ENCODE assay signal across 16 cellular contexts in genomic region chr20:34010405-34010895, GRCh38. TPM values are rescaled to one million over a fixed set of nuclear protein-coding genes. Genes with fewer than 3 reads are reported as not detected.
DNase-seq lines count a peak whose midpoint lies in the region; ATAC-seq, FAIRE-seq and TF ChIP-seq lines count a peak whose summit lies in the region.
"Had no signal": no experiment of that assay in that cellular context is flagged by ENCODE, and none has a peak within 500 bp of the region (broad histone marks: within the 10 kb centered on the region; RNA-seq: fewer than 3 reads in every experiment).

No MANE protein-coding gene starts in this region.

- no peaks in the 10 kb centered on the region for H3K36me3 ChIP-seq in CD4-positive, CD25-positive, alpha-beta regulatory T cell (ENCODE audit: control insufficient read depth, insufficient read depth, low read length)
- H3K36me3 ChIP-seq in HepG2 (replicated peaks in 1 of 2; ENCODE audit: control insufficient read depth in 1 of 2, insufficient read depth in 2 of 2, low read length in 2 of 2) = peaks cover 0 to 4% of the 10 kb centered on the region in 2 experiments; a peak in 1 of 5 replicates
- H3K36me3 ChIP-seq: tibial artery had no signal

- ATAC-seq in CD4-positive, CD25-positive, alpha-beta regulatory T cell (ENCODE audit: low read depth in 2 of 2) = no peak
- no peak for ATAC-seq in activated naive CD8-positive, alpha-beta T cell treated with anti-CD3 and anti-CD28 coated beads, Interleukin-2, amount 10 ng/mL, durations not matched to agents 7 days and 5 days (ENCODE audit: low read depth)
- no peak for ATAC-seq in HepG2

- no peak overlapping the region for H4K8ac ChIP-seq in H9 (replicated peaks; ENCODE audit: insufficient read length, low read depth, low read length)

- peak overlapping the region in 2 of 3 donors; percentile 16 to 90 for H3K27ac Mint-ChIP-seq in CD4-positive, CD25-positive, alpha-beta regulatory T cell
- peak overlapping the region; percentile 49 to 97 (median 94); a peak in 6 of 7 replicates for H3K27ac Mint-ChIP-seq in H9
- H3K27ac Mint-ChIP-seq in activated naive CD8-positive, alpha-beta T cell treated with anti-CD3 and anti-CD28 coated beads, Interleukin-2, amount 10 ng/mL, durations not matched to agents 7 days and 5 days = peak overlapping the region; percentile 8
- H3K27ac Mint-ChIP-seq: activated B cell treated with CpG ODN at 0.5 μM for 24 hours, nephron progenitor cell had no signal

- H4K5ac ChIP-seq in H9 (ENCODE audit: insufficient read length, low read depth, low read length) = no peak overlapping the region

- H3K79me1 ChIP-seq in H9 (ENCODE audit: insufficient read depth, low read depth, low read length, poor library complexity, severe bottlenecking) = no peaks in the 10 kb centered on the region

- no peak overlapping the region for H3K9ac ChIP-seq in H9 (ENCODE audit: extremely low read depth, insufficient read length, low read length)
- no peak overlapping the region for H3K9ac ChIP-seq in HepG2 (ENCODE audit: insufficient read depth, low read depth, low read length)

- no peaks in the 10 kb centered on the region for H3K9me3 ChIP-seq in CD4-positive, CD25-positive, alpha-beta regulatory T cell (ENCODE audit: control insufficient read depth in 2 of 2, low read length in 2 of 2)
- H3K9me3 ChIP-seq in H9 (ENCODE audit: control insufficient read depth, low read depth, low read length) (no peaks in the 10 kb centered on the region), HepG2 (ENCODE audit: low read length) (no peaks in the 10 kb centered on the region)
- H3K9me3 ChIP-seq: Caco-2, tibial artery had no signal

- H3K4me1 ChIP-seq in CD4-positive, CD25-positive, alpha-beta regulatory T cell (ENCODE audit: control insufficient read depth, insufficient read depth, low read length, poor library complexity, severe bottlenecking) = peaks cover 73% of the 10 kb centered on the region
- H3K4me1 ChIP-seq in H9 (ENCODE audit: insufficient read depth, low read length) = peaks cover 7% of the 10 kb centered on the region; the same call in 1 of the 2 replicates
- peaks cover 96% of the 10 kb centered on the region for H3K4me1 ChIP-seq in HepG2 (ENCODE audit: insufficient read depth, low read length)

- H3K27me3 ChIP-seq in CD4-positive, CD25-positive, alpha-beta regulatory T cell (ENCODE audit: control insufficient read depth, insufficient read depth, low read length) = no peaks in the 10 kb centered on the region
- no peaks in the 10 kb centered on the region for H3K27me3 ChIP-seq in H9 (ENCODE audit: insufficient read depth, low read length)
- no peaks in the 10 kb centered on the region for H3K27me3 ChIP-seq in HepG2 (ENCODE audit: control insufficient read depth in 1 of 2, insufficient read depth in 2 of 2, low read length in 2 of 2)
- H3K27me3 ChIP-seq: tibial artery had no signal

- no peaks in the 10 kb centered on the region for H3K36me3 Mint-ChIP-seq in CD4-positive, CD25-positive, alpha-beta regulatory T cell
- H3K36me3 Mint-ChIP-seq in H9 (ENCODE audit: insufficient read depth in 1 of 3, low read depth in 3 of 3) = peaks cover 1 to 7% (median 4%) of the 10 kb centered on the region in 3 experiments; a peak in 4 of 7 replicates
- peaks cover 17% of the 10 kb centered on the region for H3K36me3 Mint-ChIP-seq in activated naive CD8-positive, alpha-beta T cell treated with anti-CD3 and anti-CD28 coated beads, Interleukin-2, amount 10 ng/mL, durations not matched to agents 7 days and 5 days

- TF ChIP-seq POLR2A in HepG2 (IDR thresholded peaks at IDR 0.05; ENCODE audit: insufficient read depth in 1 of 2, low read depth in 2 of 2, low read length in 2 of 2) = no peak

- H2AFZ ChIP-seq in H9 (ENCODE audit: low read length) (no peak overlapping the region), HepG2 (ENCODE audit: low read length) (no peak overlapping the region)

- H3K56ac ChIP-seq in H9 (ENCODE audit: insufficient read length, low read depth, low read length) = no peak overlapping the region

- peak overlapping the region; percentile 28 for H3K4me2 ChIP-seq in H9 (ENCODE audit: insufficient read depth, insufficient read length, low read length)
- no peak overlapping the region for H3K4me2 ChIP-seq in HepG2 (ENCODE audit: low read depth, low read length)

- in situ Hi-C loops in HepG2 (cut with HindIII; ENCODE audit: extremely low pct_ligation_motif_present, low pct_unique_long_range_greater_than_20kb) = no loop called here

- H3K79me2 ChIP-seq in H9 (ENCODE audit: insufficient read depth, low read length) (peaks cover 19% of the 10 kb centered on the region; the same call in 1 of the 2 replicates), HepG2 (ENCODE audit: insufficient read depth, low read length) (peaks cover 98% of the 10 kb centered on the region)

- H2BK120ac ChIP-seq in H9 (ENCODE audit: low read depth, low read length, poor library complexity, severe bottlenecking) = no peak overlapping the region

- H3K4ac ChIP-seq in H9 (ENCODE audit: low read depth, low read length) = no peak overlapping the region

- no peak overlapping the region for H2BK15ac ChIP-seq in H9 (ENCODE audit: low read depth, low read length)

- no peak overlapping the region for H2BK5ac ChIP-seq in H9 (ENCODE audit: insufficient read length, low read length)

- H3K27me3 Mint-ChIP-seq in CD4-positive, CD25-positive, alpha-beta regulatory T cell = no peaks in the 10 kb centered on the region
- H3K27me3 Mint-ChIP-seq in H9 (ENCODE audit: low read depth) = no peaks in the 10 kb centered on the region
- no peaks in the 10 kb centered on the region for H3K27me3 Mint-ChIP-seq in activated naive CD8-positive, alpha-beta T cell treated with anti-CD3 and anti-CD28 coated beads, Interleukin-2, amount 10 ng/mL, durations not matched to agents 7 days and 5 days
- H3K27me3 Mint-ChIP-seq: activated B cell treated with CpG ODN at 0.5 μM for 24 hours had no signal

- no peak overlapping the region for H2BK20ac ChIP-seq in H9 (ENCODE audit: low read depth, low read length, poor library complexity, severe bottlenecking)

- H2BK12ac ChIP-seq in H9 (ENCODE audit: insufficient read length, low read depth, low read length) = no peak overlapping the region

- H3K27ac ChIP-seq in CD4-positive, CD25-positive, alpha-beta regulatory T cell (ENCODE audit: insufficient read depth, low read length, poor library complexity, severe bottlenecking) = no peak overlapping the region
- peak overlapping the region; percentile 35 for H3K27ac ChIP-seq in H9 (ENCODE audit: insufficient read length, low read depth, low read length)
- H3K27ac ChIP-seq in HepG2 (ENCODE audit: extremely low read length, insufficient read depth, low read length) = peak overlapping the region; percentile 7
- H3K27ac ChIP-seq: HL-60, tibial artery had no signal

- no peak overlapping the region for H2AK5ac ChIP-seq in H9 (ENCODE audit: insufficient read length, low read length)

- H3T11ph ChIP-seq in H9 (ENCODE audit: low read length) = no peak overlapping the region

- H3K23ac ChIP-seq in H9 (ENCODE audit: insufficient read length, low read depth, low read length) = no peak overlapping the region

- intact Hi-C loops in HepG2 (cut with micrococcal nuclease; ENCODE audit: unreplicated experiment) = no loop called here

- FAIRE-seq in HepG2 (lab: Jason Lieb, UNC) = no peak
- FAIRE-seq: small intestine had no signal

- no peak overlapping the region for H3K18ac ChIP-seq in H9 (ENCODE audit: insufficient read length, low read depth, low read length)

- peak overlapping the region; percentile 13 for H3K4me3 ChIP-seq in CD4-positive, CD25-positive, alpha-beta regulatory T cell (ENCODE audit: low read depth, low read length)
- no peak overlapping the region for H3K4me3 ChIP-seq in HepG2 (replicated peaks in 1 of 3; ENCODE audit: insufficient read depth in 1 of 3, low read depth in 2 of 3, low read length in 3 of 3)
- H3K4me3 ChIP-seq: tibial artery had no signal

- CTCF ChIA-PET in HepG2 (lab: Yijun Ruan, JAX; ENCODE audit: low intra/inter-chr PET ratio, low total read pairs) (no interaction called here), GM10248 (lab: Yijun Ruan, JAX) (interaction anchor here (0.7 to 1.7 kb wide), 4 partner anchors 8 to 96 kb away, joined by 3 to 11 read pairs (median 3); no protein-coding TSS in a partner anchor)

- BruUV-seq in HepG2 (replicated peaks; lab: Mats Ljungman, UMichigan) = no TSS peak

- no peaks in the 10 kb centered on the region for H3K23me2 ChIP-seq in H9 (ENCODE audit: insufficient read length, low read depth, low read length, poor library complexity, severe bottlenecking)

- no peak overlapping the region for H4K91ac ChIP-seq in H9 (ENCODE audit: insufficient read length, low read depth, low read length)

- no peak for DNase-seq in CD4-positive, CD25-positive, alpha-beta regulatory T cell
- DNase-seq in H9 (peak; percentile 51), HepG2 (ENCODE audit: low spot score) (no peak), activated gamma-delta T cell treated with Interleukin-2 at 50 U/mL for 16 hours (no peak), COLO829 (ENCODE audit: low spot score) (no peak), GM10248 (ENCODE audit: extremely low spot score) (no peak)
- no peak for DNase-seq in activated naive CD8-positive, alpha-beta T cell treated with anti-CD3 and anti-CD28 coated beads, Interleukin-2, amount 10 ng/mL, durations not matched to agents 7 days and 5 days
- DNase-seq in activated CD4-positive, CD25-positive, alpha-beta regulatory T cell treated with anti-CD3 and anti-CD28 coated beads, Interleukin-2, amount 50 U/mL, for 72 hours = no peak
- DNase-seq: activated B cell treated with CpG ODN at 0.5 μM for 24 hours, Caco-2, islet precursor cell, NCI-H1105 treated with DMSO at 0.1 percent for 48 hours, nephron progenitor cell, small intestine, tibial artery had no signal

- peaks cover 51 to 93% (median 82%) of the 10 kb centered on the region in 4 donors for H3K4me1 Mint-ChIP-seq in CD4-positive, CD25-positive, alpha-beta regulatory T cell
- H3K4me1 Mint-ChIP-seq in H9 = peaks cover 68 to 75% of the 10 kb centered on the region in 2 experiments
- H3K4me1 Mint-ChIP-seq in activated naive CD8-positive, alpha-beta T cell treated with anti-CD3 and anti-CD28 coated beads, Interleukin-2, amount 10 ng/mL, durations not matched to agents 7 days and 5 days = peaks cover 50% of the 10 kb centered on the region

- TF ChIP-seq EP300 in HepG2 (IDR thresholded peaks at IDR 0.05; ENCODE audit: low read depth in 2 of 2, low read length in 2 of 2) (no peak), HepG2 (CRISPR knock-in tag; IDR thresholded peaks at IDR 0.05; ENCODE audit: borderline replicate concordance) (no peak)

- peak overlapping the region in 3 of 4 donors; percentile 4 to 39 (median 22) for H3K4me3 Mint-ChIP-seq in CD4-positive, CD25-positive, alpha-beta regulatory T cell
- peak overlapping the region; percentile 21 to 49; a peak in 4 of 5 replicates for H3K4me3 Mint-ChIP-seq in H9
- H3K4me3 Mint-ChIP-seq in activated naive CD8-positive, alpha-beta T cell treated with anti-CD3 and anti-CD28 coated beads, Interleukin-2, amount 10 ng/mL, durations not matched to agents 7 days and 5 days = no peak overlapping the region
- H3K4me3 Mint-ChIP-seq: activated B cell treated with CpG ODN at 0.5 μM for 24 hours, nephron progenitor cell had no signal

- no peaks in the 10 kb centered on the region for H4K20me1 ChIP-seq in H9 (ENCODE audit: control insufficient read depth, insufficient read depth, insufficient read length)
- H4K20me1 ChIP-seq in HepG2 (ENCODE audit: insufficient read depth, low read length) = peaks cover 40% of the 10 kb centered on the region

- TF ChIP-seq RAD21 in HepG2 (CRISPR knock-in tag; IDR thresholded peaks at IDR 0.05) = no peak

- no peak for TF ChIP-seq CTCF in H9 (conservative IDR thresholded peaks at IDR 0.05)
- TF ChIP-seq CTCF in HepG2 (CRISPR knock-in tag; IDR thresholded peaks at IDR 0.05) = no peak
- no peak for TF ChIP-seq CTCF in GM10248 (IDR thresholded peaks at IDR 0.05; ENCODE audit: control extremely low read depth, extremely low read depth, low read depth, missing control alignments)

- WGBS in H9 (ENCODE audit: extremely low coverage, insufficient read length, low lambda C conversion rate) = no CpG with 5 or more reads among the region's 2 CpGs
- WGBS in HepG2 (ENCODE audit: low lambda C conversion rate) = 97% methylated on average over 2 of the region's 2 CpGs

- no peak overlapping the region for H3K14ac ChIP-seq in H9 (ENCODE audit: insufficient read depth, low read length)

- POLR2A ChIA-PET in activated naive CD8-positive, alpha-beta T cell treated with anti-CD3 and anti-CD28 coated beads, Interleukin-2, amount 10 ng/mL, durations not matched to agents 7 days and 5 days (lab: Charles Lee) = interaction anchor here (0.5 to 1.6 kb wide), 3 partner anchors 17 to 160 kb away, joined by 3 to 7 read pairs (median 3); partner anchors contain the start of genes EIF2S2 and RALY
- POLR2A ChIA-PET in HepG2 (lab: Yijun Ruan, JAX) (interaction anchor here (12.7 kb wide), 1 partner anchor 17 kb away, joined by 315 read pairs; the partner anchor contains the start of gene RALY), GM10248 (lab: Yijun Ruan, JAX) (no interaction called here)

- no peaks in the 10 kb centered on the region for H3K9me3 Mint-ChIP-seq in CD4-positive, CD25-positive, alpha-beta regulatory T cell
- H3K9me3 Mint-ChIP-seq in H9 = no peaks in the 10 kb centered on the region
- no peaks in the 10 kb centered on the region for H3K9me3 Mint-ChIP-seq in activated naive CD8-positive, alpha-beta T cell treated with anti-CD3 and anti-CD28 coated beads, Interleukin-2, amount 10 ng/mL, durations not matched to agents 7 days and 5 days
- H3K9me3 Mint-ChIP-seq: activated B cell treated with CpG ODN at 0.5 μM for 24 hours had no signal

RNA-seq across cellular contexts. Expression of gene RALY, which starts 16.7 kb away (rescaled TPM):
- 170 TPM for total RNA-seq in CD4-positive, CD25-positive, alpha-beta regulatory T cell
- 100 to 1,000 TPM; 160 to 216 (median 194) TPM for polyA plus RNA-seq in CD4-positive, CD25-positive, alpha-beta regulatory T cell
- total RNA-seq in H9 (2021) = 199 and 207 TPM in 2 replicates
- 100 to 1,000 TPM; 188 to 190 TPM for total RNA-seq in activated naive CD8-positive, alpha-beta T cell treated with anti-CD3 and anti-CD28 coated beads, Interleukin-2, amount 10 ng/mL, durations not matched to agents 7 days and 5 days
- total RNA-seq in HepG2 (2016; rRNA removed; fragmentation: Illumina TruSeq; extraction: Trizol) = 186 and 213 TPM in 2 replicates
- 149 TPM in 2 replicates for total RNA-seq in HepG2 (2016; cell fraction: cytosol; rRNA removed; fragmentation: Illumina TruSeq; extraction: Trizol; ENCODE audit: low read depth)
- 189 and 205 TPM in 2 replicates for total RNA-seq in HepG2 (2016; cell fraction: insoluble cytoplasmic fraction; rRNA removed; fragmentation: Illumina TruSeq; extraction: Trizol)
- 212 and 253 TPM in 2 replicates for total RNA-seq in HepG2 (2016; cell fraction: membrane; rRNA removed; fragmentation: Illumina TruSeq; extraction: Trizol)
- total RNA-seq in HepG2 (2016; cell fraction: nucleus; rRNA removed; fragmentation: Illumina TruSeq; extraction: Trizol) = 108 and 117 TPM in 2 replicates
- 178 and 179 TPM in 2 replicates for polyA plus RNA-seq in HepG2 (2011; rRNA removed)
- 154 and 230 TPM in 2 replicates for polyA plus RNA-seq in HepG2 (2011; cell fraction: cytosol; rRNA removed)
- 90.5 and 93.6 TPM in 2 replicates for polyA plus RNA-seq in HepG2 (2011; cell fraction: nucleus; rRNA removed)
- 139 and 151 TPM in 2 replicates for polyA plus RNA-seq in HepG2 (2012)
- polyA plus RNA-seq in HepG2 (2016; cell fraction: cytosol; fragmentation: Illumina TruSeq; extraction: Trizol; ENCODE audit: low read depth) = 205 and 264 TPM in 2 replicates
- 400 and 432 TPM in 2 replicates for polyA plus RNA-seq in HepG2 (2016; cell fraction: insoluble cytoplasmic fraction; fragmentation: Illumina TruSeq; extraction: Trizol; ENCODE audit: low read depth)
- 287 and 342 TPM in 2 replicates for polyA plus RNA-seq in HepG2 (2016; cell fraction: membrane; fragmentation: Illumina TruSeq; extraction: Trizol; ENCODE audit: low read depth)
- 252 and 257 TPM in 2 replicates for polyA plus RNA-seq in HepG2 (2016; cell fraction: nucleus; fragmentation: Illumina TruSeq; extraction: Trizol; ENCODE audit: insufficient read depth, low read depth)
- polyA minus RNA-seq in HepG2 (2011; rRNA and poly(A)+ RNA removed; ENCODE audit: low replicate concordance) = 148 and 200 TPM in 2 replicates
- polyA minus RNA-seq in HepG2 (2011; cell fraction: cytosol; rRNA and poly(A)+ RNA removed) = 99.8 and 102 TPM in 2 replicates
- 75.0 and 76.2 TPM in 2 replicates for polyA minus RNA-seq in HepG2 (2011; cell fraction: nucleus; rRNA and poly(A)+ RNA removed)

Comparison
In these comparisons a context has a peak if more than half of its experiments do, and no peak if none do; other contexts are left out.
1. H3K27ac Mint-ChIP-seq: peak in every context shown above with its lines; median percentile 94 in H9; 53 in CD4-positive, CD25-positive, alpha-beta regulatory T cell; 8 in activated naive CD8-positive, alpha-beta T cell treated with anti-CD3 and anti-CD28 coated beads, Interleukin-2, amount 10 ng/mL, durations not matched to agents 7 days and 5 days.